Comparison of ENCODE assay signal across 37 cellular contexts in genomic region chr5:150312518-150312917, GRCh38. TPM values are rescaled to one million over a fixed set of nuclear protein-coding genes. Genes with fewer than 3 reads are reported as not detected.
"Had no signal": no experiment of that assay in that cellular context is flagged by ENCODE, and none has a peak within 500 bp of the region (broad histone marks: within the 10 kb centered on the region; RNA-seq: fewer than 3 reads in every experiment).

No MANE protein-coding gene starts in this region.

- H3K36me3 Mint-ChIP-seq: activated CD8-positive, alpha-beta memory T cell treated with anti-CD3 and anti-CD28 coated beads, Interleukin-2, amount 10 ng/mL, durations not matched to agents 7 days and 5 days; activated naive CD8-positive, alpha-beta T cell treated with anti-CD3 and anti-CD28 coated beads for 36 hours had no signal

- FAIRE-seq: bronchial epithelial cell had no signal

- H3K27me3 Mint-ChIP-seq: activated naive CD8-positive, alpha-beta T cell treated with anti-CD3 and anti-CD28 coated beads for 36 hours; activated T-helper 17 cell treated with anti-CD3 and anti-CD28 coated beads, Interleukin-2, amount 50 U/mL, for 72 hours had no signal

- ATAC-seq: activated CD8-positive, alpha-beta memory T cell treated with anti-CD3 and anti-CD28 coated beads, Interleukin-2, amount 10 ng/mL, durations not matched to agents 7 days and 5 days; activated T-cell treated with anti-CD3 and anti-CD28 coated beads, Interleukin-2, amount 50 U/mL, for 72 hours; activated T-helper 17 cell treated with anti-CD3 and anti-CD28 coated beads, Interleukin-2, amount 50 U/mL, for 72 hours; body of pancreas; PC-3 had no signal

- H3K4me3 Mint-ChIP-seq: activated CD4-positive, alpha-beta memory T cell treated with anti-CD3 and anti-CD28 coated beads, Interleukin-2, amount 10 ng/mL, durations not matched to agents 7 days and 5 days; activated CD8-positive, alpha-beta memory T cell treated with anti-CD3 and anti-CD28 coated beads, Interleukin-2, amount 10 ng/mL, durations not matched to agents 7 days and 5 days; activated naive CD8-positive, alpha-beta T cell treated with anti-CD3 and anti-CD28 coated beads for 36 hours; activated T-cell treated with anti-CD3 and anti-CD28 coated beads, Interleukin-2, amount 50 U/mL, for 72 hours; activated T-helper 17 cell treated with anti-CD3 and anti-CD28 coated beads, Interleukin-2, amount 50 U/mL, for 72 hours had no signal

- H3K9me3 Mint-ChIP-seq: activated CD4-positive, alpha-beta memory T cell treated with anti-CD3 and anti-CD28 coated beads, Interleukin-2, amount 10 ng/mL, durations not matched to agents 7 days and 5 days; activated naive CD8-positive, alpha-beta T cell treated with anti-CD3 and anti-CD28 coated beads for 36 hours; activated T-cell treated with anti-CD3 and anti-CD28 coated beads, Interleukin-2, amount 50 U/mL, for 72 hours; activated T-helper 17 cell treated with anti-CD3 and anti-CD28 coated beads, Interleukin-2, amount 50 U/mL, for 72 hours had no signal

- H3K9me3 ChIP-seq: ascending aorta, body of pancreas, Peyer's patch, SJSA1, SK-N-SH had no signal

- H3K4me1 ChIP-seq: ascending aorta, body of pancreas, Peyer's patch had no signal

- H3K27ac Mint-ChIP-seq: activated CD4-positive, alpha-beta memory T cell treated with anti-CD3 and anti-CD28 coated beads, Interleukin-2, amount 10 ng/mL, durations not matched to agents 7 days and 5 days; activated CD8-positive, alpha-beta memory T cell treated with anti-CD3 and anti-CD28 coated beads, Interleukin-2, amount 10 ng/mL, durations not matched to agents 7 days and 5 days; activated naive CD8-positive, alpha-beta T cell treated with anti-CD3 and anti-CD28 coated beads for 36 hours; activated T-cell treated with anti-CD3 and anti-CD28 coated beads, Interleukin-2, amount 50 U/mL, for 72 hours; activated T-helper 17 cell treated with anti-CD3 and anti-CD28 coated beads, Interleukin-2, amount 50 U/mL, for 72 hours had no signal

- H3K36me3 ChIP-seq: ascending aorta, Peyer's patch, SJSA1 had no signal

- H3K27me3 ChIP-seq: ascending aorta, body of pancreas, Peyer's patch, SJSA1 had no signal

- H3K4me3 ChIP-seq: ascending aorta, body of pancreas, Peyer's patch, SJSA1 had no signal

- H3K9ac ChIP-seq: SK-N-SH had no signal

- H3K9me2 ChIP-seq: SK-N-SH had no signal

- H3K4me2 ChIP-seq: SK-N-SH had no signal

- H3K4me1 Mint-ChIP-seq: activated CD4-positive, alpha-beta memory T cell treated with anti-CD3 and anti-CD28 coated beads, Interleukin-2, amount 10 ng/mL, durations not matched to agents 7 days and 5 days; activated naive CD8-positive, alpha-beta T cell treated with anti-CD3 and anti-CD28 coated beads for 36 hours; activated T-helper 17 cell treated with anti-CD3 and anti-CD28 coated beads, Interleukin-2, amount 50 U/mL, for 72 hours had no signal

- H3K27ac ChIP-seq: ascending aorta, body of pancreas, Peyer's patch, SJSA1, VCaP had no signal

- DNase-seq: activated CD4-positive, alpha-beta memory T cell treated with anti-CD3 and anti-CD28 coated beads, Interleukin-2, amount 10 ng/mL, durations not matched to agents 7 days and 5 days; activated CD4-positive, alpha-beta T cell treated with anti-CD3 and anti-CD28 coated beads for 1 hour; activated CD4-positive, alpha-beta T cell treated with anti-CD3 and anti-CD28 coated beads for 48 hours; activated CD4-positive, CD25-positive, alpha-beta regulatory T cell; activated CD8-positive, alpha-beta memory T cell treated with anti-CD3 and anti-CD28 coated beads for 24 hours; activated CD8-positive, alpha-beta memory T cell treated with anti-CD3 and anti-CD28 coated beads, Interleukin-2, amount 10 ng/mL, durations not matched to agents 7 days and 5 days; activated CD8-positive, alpha-beta memory T cell treated with anti-CD3 and anti-CD28 coated beads, Interleukin-2, amount 50 U/mL, for 48 hours; activated effector memory CD4-positive, alpha-beta T cell treated with anti-CD3 and anti-CD28 coated beads, Interleukin-2, amount 50 U/mL, for 16 hours; activated naive CD4-positive, alpha-beta T cell; activated naive CD4-positive, alpha-beta T cell treated with anti-CD3 and anti-CD28 coated beads, Interleukin-2, amount 50 U/mL, for 16 hours; activated naive CD8-positive, alpha-beta T cell treated with anti-CD3 and anti-CD28 coated beads for 36 hours; activated T-cell treated with anti-CD3 and anti-CD28 coated beads, Interleukin-2, amount 50 U/mL, for 1 hour; activated T-cell treated with anti-CD3 and anti-CD28 coated beads, Interleukin-2, amount 50 U/mL, for 72 hours; amygdala; body of pancreas; central memory CD4-positive, alpha-beta T cell; NCI-H1048; NCI-H1105 treated with DMSO at 0.1 percent for 48 hours; NCI-H1436; NCI-H1694; NCI-H1930; NCI-H345; NCI-H524 treated with DMSO at 0.1 percent for 48 hours; NK-92 treated with Interleukin-12 subunit alpha and Interleukin-12 subunit beta, amount 100 ng/mL, for 24 hours; PC-3; Peyer's patch; RPMI8226; SHP77 treated with DMSO at 0.1 percent for 48 hours; SK-N-SH; T-helper 2 cell; T-helper 9 cell had no signal

RNA-seq across cellular contexts. Expression of gene ARSI, which starts 9.8 kb away (rescaled TPM):
- total RNA-seq: activated CD4-positive, alpha-beta memory T cell treated with anti-CD3 and anti-CD28 coated beads, Interleukin-2, amount 10 ng/mL, durations not matched to agents 7 days and 5 days; activated CD8-positive, alpha-beta memory T cell treated with anti-CD3 and anti-CD28 coated beads, Interleukin-2, amount 10 ng/mL, durations not matched to agents 7 days and 5 days; activated naive CD8-positive, alpha-beta T cell treated with anti-CD3 and anti-CD28 coated beads for 36 hours; activated T-cell treated with anti-CD3 and anti-CD28 coated beads, Interleukin-2, amount 50 U/mL, for 72 hours; activated T-helper 17 cell treated with anti-CD3 and anti-CD28 coated beads, Interleukin-2, amount 50 U/mL, for 72 hours; ascending aorta; Peyer's patch had no signal

RNA-seq across cellular contexts. Expression of gene CAMK2A, which starts 22.9 kb away (rescaled TPM):
- total RNA-seq: activated CD4-positive, alpha-beta memory T cell treated with anti-CD3 and anti-CD28 coated beads, Interleukin-2, amount 10 ng/mL, durations not matched to agents 7 days and 5 days; activated CD8-positive, alpha-beta memory T cell treated with anti-CD3 and anti-CD28 coated beads, Interleukin-2, amount 10 ng/mL, durations not matched to agents 7 days and 5 days; activated naive CD8-positive, alpha-beta T cell treated with anti-CD3 and anti-CD28 coated beads for 36 hours; activated T-cell treated with anti-CD3 and anti-CD28 coated beads, Interleukin-2, amount 50 U/mL, for 72 hours; activated T-helper 17 cell treated with anti-CD3 and anti-CD28 coated beads, Interleukin-2, amount 50 U/mL, for 72 hours; ascending aorta; NCI-H460; SJSA1 had no signal
